In the genomic region with DNA sequence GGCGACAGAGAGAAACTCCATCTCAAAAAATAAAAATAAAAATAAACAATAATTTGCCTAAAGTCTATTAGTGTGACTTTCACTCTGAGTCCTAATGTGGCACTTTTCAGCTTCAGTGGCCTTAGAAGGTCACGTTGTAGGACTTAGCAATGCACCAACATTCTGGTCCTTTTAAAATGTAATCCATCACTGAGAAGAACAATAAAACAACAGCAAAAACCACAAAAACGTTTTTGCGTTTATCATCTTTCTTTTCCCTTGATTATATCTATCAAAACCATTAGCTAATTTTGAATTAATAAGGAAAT, we compare ENCODE assay signal across 1 cellular context.
TF ChIP-seq lines count a peak whose summit lies in the region.

No MANE protein-coding gene starts in this region.

TF ChIP-seq in GM23338, 12 proteins besides CTCF, POLR2A, EP300 and RAD21 (continued from another document):
- TF ChIP-seq, protein P1, sequence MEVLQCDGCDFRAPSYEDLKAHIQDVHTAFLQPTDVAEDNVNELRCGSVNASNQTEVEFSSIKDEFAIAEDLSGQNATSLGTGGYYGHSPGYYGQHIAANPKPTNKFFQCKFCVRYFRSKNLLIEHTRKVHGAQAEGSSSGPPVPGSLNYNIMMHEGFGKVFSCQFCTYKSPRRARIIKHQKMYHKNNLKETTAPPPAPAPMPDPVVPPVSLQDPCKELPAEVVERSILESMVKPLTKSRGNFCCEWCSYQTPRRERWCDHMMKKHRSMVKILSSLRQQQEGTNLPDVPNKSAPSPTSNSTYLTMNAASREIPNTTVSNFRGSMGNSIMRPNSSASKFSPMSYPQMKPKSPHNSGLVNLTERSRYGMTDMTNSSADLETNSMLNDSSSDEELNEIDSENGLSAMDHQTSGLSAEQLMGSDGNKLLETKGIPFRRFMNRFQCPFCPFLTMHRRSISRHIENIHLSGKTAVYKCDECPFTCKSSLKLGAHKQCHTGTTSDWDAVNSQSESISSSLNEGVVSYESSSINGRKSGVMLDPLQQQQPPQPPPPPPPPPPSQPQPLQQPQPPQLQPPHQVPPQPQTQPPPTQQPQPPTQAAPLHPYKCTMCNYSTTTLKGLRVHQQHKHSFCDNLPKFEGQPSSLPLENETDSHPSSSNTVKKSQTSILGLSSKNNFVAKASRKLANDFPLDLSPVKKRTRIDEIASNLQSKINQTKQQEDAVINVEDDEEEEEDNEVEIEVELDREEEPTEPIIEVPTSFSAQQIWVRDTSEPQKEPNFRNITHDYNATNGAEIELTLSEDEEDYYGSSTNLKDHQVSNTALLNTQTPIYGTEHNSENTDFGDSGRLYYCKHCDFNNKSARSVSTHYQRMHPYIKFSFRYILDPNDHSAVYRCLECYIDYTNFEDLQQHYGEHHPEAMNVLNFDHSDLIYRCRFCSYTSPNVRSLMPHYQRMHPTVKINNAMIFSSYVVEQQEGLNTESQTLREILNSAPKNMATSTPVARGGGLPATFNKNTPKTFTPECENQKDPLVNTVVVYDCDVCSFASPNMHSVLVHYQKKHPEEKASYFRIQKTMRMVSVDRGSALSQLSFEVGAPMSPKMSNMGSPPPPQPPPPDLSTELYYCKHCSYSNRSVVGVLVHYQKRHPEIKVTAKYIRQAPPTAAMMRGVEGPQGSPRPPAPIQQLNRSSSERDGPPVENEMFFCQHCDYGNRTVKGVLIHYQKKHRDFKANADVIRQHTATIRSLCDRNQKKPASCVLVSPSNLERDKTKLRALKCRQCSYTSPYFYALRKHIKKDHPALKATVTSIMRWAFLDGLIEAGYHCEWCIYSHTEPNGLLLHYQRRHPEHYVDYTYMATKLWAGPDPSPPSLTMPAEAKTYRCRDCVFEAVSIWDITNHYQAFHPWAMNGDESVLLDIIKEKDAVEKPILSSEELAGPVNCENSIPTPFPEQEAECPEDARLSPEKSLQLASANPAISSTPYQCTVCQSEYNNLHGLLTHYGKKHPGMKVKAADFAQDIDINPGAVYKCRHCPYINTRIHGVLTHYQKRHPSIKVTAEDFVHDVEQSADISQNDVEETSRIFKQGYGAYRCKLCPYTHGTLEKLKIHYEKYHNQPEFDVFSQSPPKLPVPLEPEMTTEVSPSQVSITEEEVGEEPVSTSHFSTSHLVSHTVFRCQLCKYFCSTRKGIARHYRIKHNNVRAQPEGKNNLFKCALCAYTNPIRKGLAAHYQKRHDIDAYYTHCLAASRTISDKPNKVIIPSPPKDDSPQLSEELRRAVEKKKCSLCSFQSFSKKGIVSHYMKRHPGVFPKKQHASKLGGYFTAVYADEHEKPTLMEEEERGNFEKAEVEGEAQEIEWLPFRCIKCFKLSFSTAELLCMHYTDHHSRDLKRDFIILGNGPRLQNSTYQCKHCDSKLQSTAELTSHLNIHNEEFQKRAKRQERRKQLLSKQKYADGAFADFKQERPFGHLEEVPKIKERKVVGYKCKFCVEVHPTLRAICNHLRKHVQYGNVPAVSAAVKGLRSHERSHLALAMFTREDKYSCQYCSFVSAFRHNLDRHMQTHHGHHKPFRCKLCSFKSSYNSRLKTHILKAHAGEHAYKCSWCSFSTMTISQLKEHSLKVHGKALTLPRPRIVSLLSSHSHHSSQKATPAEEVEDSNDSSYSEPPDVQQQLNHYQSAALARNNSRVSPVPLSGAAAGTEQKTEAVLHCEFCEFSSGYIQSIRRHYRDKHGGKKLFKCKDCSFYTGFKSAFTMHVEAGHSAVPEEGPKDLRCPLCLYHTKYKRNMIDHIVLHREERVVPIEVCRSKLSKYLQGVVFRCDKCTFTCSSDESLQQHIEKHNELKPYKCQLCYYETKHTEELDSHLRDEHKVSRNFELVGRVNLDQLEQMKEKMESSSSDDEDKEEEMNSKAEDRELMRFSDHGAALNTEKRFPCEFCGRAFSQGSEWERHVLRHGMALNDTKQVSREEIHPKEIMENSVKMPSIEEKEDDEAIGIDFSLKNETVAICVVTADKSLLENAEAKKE (CRISPR knock-in tag; IDR thresholded peaks at IDR 0.05): no peak
- TF ChIP-seq ZNF331 (CRISPR knock-in tag; IDR thresholded peaks at IDR 0.05; ENCODE audit: low read depth): no peak
